ENCODE assay signal across 22 cellular contexts in genomic region chr2:84676295-84676694, GRCh38.
DNase-seq lines count a peak whose midpoint lies in the region; ATAC-seq, FAIRE-seq and TF ChIP-seq lines count a peak whose summit lies in the region.
"Had no signal": no experiment of that assay in that cellular context is flagged by ENCODE, and none has a peak within 500 bp of the region (broad histone marks: within the 10 kb centered on the region; RNA-seq: fewer than 3 reads in every experiment).

No MANE protein-coding gene starts in this region.

- POLR2A ChIA-PET in activated CD8-positive, alpha-beta T cell treated with anti-CD3 and anti-CD28 coated beads for 36 hours (lab: Charles Lee): no interaction called here
- POLR2A ChIA-PET in activated CD8-positive, alpha-beta T cell treated with anti-CD3 and anti-CD28 coated beads, Interleukin-2, amount 10 ng/mL, durations not matched to agents 7 days and 5 days (lab: Charles Lee): no interaction called here

- no peak overlapping the region for H3K27ac ChIP-seq in astrocyte (ENCODE audit: low read depth, low read length)
- H3K27ac ChIP-seq in osteoblast (ENCODE audit: low read depth, low read length): no peak overlapping the region
- H3K27ac ChIP-seq in mesendoderm (ENCODE audit: low read depth, low read length): no peak overlapping the region
- H3K27ac ChIP-seq: prostate gland had no signal

- no peak overlapping the region for H3K56ac ChIP-seq in mesendoderm (ENCODE audit: low read length)

- H3K27ac Mint-ChIP-seq in activated CD8-positive, alpha-beta T cell treated with anti-CD3 and anti-CD28 coated beads for 36 hours: no peak overlapping the region
- no peak overlapping the region for H3K27ac Mint-ChIP-seq in activated CD8-positive, alpha-beta T cell treated with anti-CD3 and anti-CD28 coated beads, Interleukin-2, amount 10 ng/mL, durations not matched to agents 7 days and 5 days
- H3K27ac Mint-ChIP-seq in HFFc6 (peak overlapping the region; percentile 64), astrocyte (ENCODE audit: unreplicated experiment) (no peak overlapping the region)
- H3K27ac Mint-ChIP-seq: activated B cell treated with CpG ODN at 0.5 μM for 24 hours; activated naive CD8-positive, alpha-beta T cell treated with anti-CD3 and anti-CD28 coated beads, Interleukin-2, amount 10 ng/mL, durations not matched to agents 7 days and 5 days; natural killer cell; stimulated activated naive B cell treated with anti-CD40 and anti-IgM and Interleukin-4, amounts not matched to agents 10 μg/mL and 1 μg/mL and 100 μg/mL, for 72 hours; type B pancreatic cell had no signal

- H3K36me3 ChIP-seq in astrocyte (ENCODE audit: insufficient read depth, low read length) (no peaks in the 10 kb centered on the region), osteoblast (ENCODE audit: insufficient read depth, low read length) (no peaks in the 10 kb centered on the region), mesendoderm (ENCODE audit: control insufficient read depth, insufficient read depth, low read length) (no peaks in the 10 kb centered on the region)
- H3K36me3 ChIP-seq: prostate gland had no signal

- H3K27me3 Mint-ChIP-seq in activated CD8-positive, alpha-beta T cell treated with anti-CD3 and anti-CD28 coated beads for 36 hours: no peaks in the 10 kb centered on the region
- H3K27me3 Mint-ChIP-seq in activated CD8-positive, alpha-beta T cell treated with anti-CD3 and anti-CD28 coated beads, Interleukin-2, amount 10 ng/mL, durations not matched to agents 7 days and 5 days (ENCODE audit: low read depth): no peaks in the 10 kb centered on the region
- H3K27me3 Mint-ChIP-seq in HFFc6 (ENCODE audit: insufficient read depth) (peaks cover 17% of the 10 kb centered on the region), astrocyte (ENCODE audit: low read depth, unreplicated experiment) (peaks cover 12% of the 10 kb centered on the region)
- H3K27me3 Mint-ChIP-seq: activated B cell treated with CpG ODN at 0.5 μM for 24 hours; activated naive CD8-positive, alpha-beta T cell treated with anti-CD3 and anti-CD28 coated beads, Interleukin-2, amount 10 ng/mL, durations not matched to agents 7 days and 5 days; type B pancreatic cell had no signal

- no peaks in the 10 kb centered on the region for H3K36me3 Mint-ChIP-seq in activated CD8-positive, alpha-beta T cell treated with anti-CD3 and anti-CD28 coated beads for 36 hours (ENCODE audit: low read depth)
- no peaks in the 10 kb centered on the region for H3K36me3 Mint-ChIP-seq in activated CD8-positive, alpha-beta T cell treated with anti-CD3 and anti-CD28 coated beads, Interleukin-2, amount 10 ng/mL, durations not matched to agents 7 days and 5 days (ENCODE audit: low read depth)
- H3K36me3 Mint-ChIP-seq in HFFc6 (ENCODE audit: low read depth) (no peaks in the 10 kb centered on the region), astrocyte (ENCODE audit: low read depth, unreplicated experiment) (no peaks in the 10 kb centered on the region)
- H3K36me3 Mint-ChIP-seq: natural killer cell; stimulated activated naive B cell treated with anti-CD40 and anti-IgM and Interleukin-4, amounts not matched to agents 10 μg/mL and 1 μg/mL and 100 μg/mL, for 72 hours; type B pancreatic cell had no signal

- no peak overlapping the region for H3K4ac ChIP-seq in mesendoderm (ENCODE audit: low read depth, low read length)

- H2BK5ac ChIP-seq in mesendoderm (ENCODE audit: low read length): no peak overlapping the region

- H3K27me3 ChIP-seq in astrocyte (ENCODE audit: insufficient read depth, low read length) (no peaks in the 10 kb centered on the region), osteoblast (ENCODE audit: insufficient read depth, low read length) (no peaks in the 10 kb centered on the region), mesendoderm (ENCODE audit: insufficient read depth, low read length, poor library complexity) (no peaks in the 10 kb centered on the region)

- H3K4me2 ChIP-seq in astrocyte (ENCODE audit: low read length): no peak overlapping the region
- H3K4me2 ChIP-seq in osteoblast (ENCODE audit: insufficient read depth, low read length): no peak overlapping the region
- no peak overlapping the region for H3K4me2 ChIP-seq in mesendoderm (ENCODE audit: low read length)

- no peaks in the 10 kb centered on the region for H3K79me1 ChIP-seq in mesendoderm (ENCODE audit: low read length)

- H4K5ac ChIP-seq in mesendoderm (ENCODE audit: low read length): no peak overlapping the region

- H4K20me1 ChIP-seq in astrocyte (ENCODE audit: insufficient read depth, low read length): no peaks in the 10 kb centered on the region
- no peaks in the 10 kb centered on the region for H4K20me1 ChIP-seq in osteoblast (ENCODE audit: insufficient read depth, low read length)

- no peak for FAIRE-seq in astrocyte (lab: Jason Lieb, UNC)
- FAIRE-seq: A204.1, H54, HTR-8/SVneo had no signal

- no peak overlapping the region for H4K8ac ChIP-seq in mesendoderm (ENCODE audit: low read depth, low read length)

- no peak overlapping the region for H2BK15ac ChIP-seq in mesendoderm (replicated peaks; ENCODE audit: low read depth)

- H3K9ac ChIP-seq in astrocyte (ENCODE audit: low read length) (no peak overlapping the region), mesendoderm (ENCODE audit: low read length) (no peak overlapping the region)

- no peak overlapping the region for H2BK120ac ChIP-seq in mesendoderm (ENCODE audit: low read depth, low read length)

- no peaks in the 10 kb centered on the region for H3K4me1 ChIP-seq in astrocyte (ENCODE audit: insufficient read depth, low read length)
- peaks cover 13% of the 10 kb centered on the region for H3K4me1 ChIP-seq in osteoblast (ENCODE audit: insufficient read depth, low read length)
- H3K4me1 ChIP-seq in mesendoderm (ENCODE audit: control insufficient read depth, low read depth, low read length): no peaks in the 10 kb centered on the region
- H3K4me1 ChIP-seq: prostate gland had no signal

- peak; percentile 45 for ATAC-seq in activated CD8-positive, alpha-beta T cell treated with anti-CD3 and anti-CD28 coated beads for 36 hours
- no peak for ATAC-seq in activated CD8-positive, alpha-beta T cell treated with anti-CD3 and anti-CD28 coated beads, Interleukin-2, amount 10 ng/mL, durations not matched to agents 7 days and 5 days
- no peak for ATAC-seq in left colon
- ATAC-seq: natural killer cell; stimulated activated naive B cell treated with anti-CD40 and anti-IgM and Interleukin-4, amounts not matched to agents 10 μg/mL and 1 μg/mL and 100 μg/mL, for 72 hours had no signal

- H3K79me2 ChIP-seq in astrocyte (ENCODE audit: insufficient read depth, low read length) (no peaks in the 10 kb centered on the region), osteoblast (ENCODE audit: insufficient read depth, low read length) (no peaks in the 10 kb centered on the region), mesendoderm (ENCODE audit: control insufficient read depth, insufficient read depth, low read length) (no peaks in the 10 kb centered on the region)

- H3K4me3 ChIP-seq in astrocyte (ENCODE audit: insufficient read depth, low read depth, low read length): no peak overlapping the region
- no peak overlapping the region for H3K4me3 ChIP-seq in osteoblast (ENCODE audit: insufficient read depth, low read length)
- no peak overlapping the region for H3K4me3 ChIP-seq in mesendoderm (ENCODE audit: low read length)
- H3K4me3 ChIP-seq: prostate gland had no signal

- no peaks in the 10 kb centered on the region for H3K9me3 Mint-ChIP-seq in activated CD8-positive, alpha-beta T cell treated with anti-CD3 and anti-CD28 coated beads for 36 hours
- no peaks in the 10 kb centered on the region for H3K9me3 Mint-ChIP-seq in activated CD8-positive, alpha-beta T cell treated with anti-CD3 and anti-CD28 coated beads, Interleukin-2, amount 10 ng/mL, durations not matched to agents 7 days and 5 days (ENCODE audit: insufficient read depth)
- H3K9me3 Mint-ChIP-seq in HFFc6 (no peaks in the 10 kb centered on the region), astrocyte (ENCODE audit: unreplicated experiment) (peaks cover 2% of the 10 kb centered on the region)
- H3K9me3 Mint-ChIP-seq: activated B cell treated with CpG ODN at 0.5 μM for 24 hours; activated naive CD8-positive, alpha-beta T cell treated with anti-CD3 and anti-CD28 coated beads, Interleukin-2, amount 10 ng/mL, durations not matched to agents 7 days and 5 days; CD8-positive, alpha-beta memory T cell; natural killer cell; stimulated activated naive B cell treated with anti-CD40 and anti-IgM and Interleukin-4, amounts not matched to agents 10 μg/mL and 1 μg/mL and 100 μg/mL, for 72 hours; type B pancreatic cell had no signal

- no peak for DNase-seq in activated CD8-positive, alpha-beta T cell treated with anti-CD3 and anti-CD28 coated beads for 36 hours
- no peak for DNase-seq in activated CD8-positive, alpha-beta T cell treated with anti-CD3 and anti-CD28 coated beads, Interleukin-2, amount 10 ng/mL, durations not matched to agents 7 days and 5 days
- DNase-seq in HFFc6 (peak; percentile 90), astrocyte (ENCODE audit: low read depth) (peak; percentile 66), osteoblast (ENCODE audit: insufficient read length, low spot score, missing footprints) (peak; percentile 82), mesendoderm (no peak), SW480 (ENCODE audit: low spot score) (no peak), left colon (no peak)
- DNase-seq: activated B cell treated with CpG ODN at 0.5 μM for 24 hours; activated naive CD8-positive, alpha-beta T cell treated with anti-CD3 and anti-CD28 coated beads, Interleukin-2, amount 10 ng/mL, durations not matched to agents 7 days and 5 days; CD8-positive, alpha-beta memory T cell; cerebellar nuclear complex; natural killer cell; NCI-H1930; Right ventricle myocardium superior; stimulated activated CD4-positive, alpha-beta T cell treated with anti-CD3 and anti-CD28 coated beads, Interleukin-12 subunit alpha, Interleukin-12 subunit beta, amount 100 ng/mL, for 4 hours; stimulated activated naive B cell treated with anti-CD40 and anti-IgM and Interleukin-4, amounts not matched to agents 10 μg/mL and 1 μg/mL and 100 μg/mL, for 72 hours had no signal

- no peak for TF ChIP-seq CTCF in activated CD8-positive, alpha-beta T cell treated with anti-CD3 and anti-CD28 coated beads for 36 hours (IDR thresholded peaks at IDR 0.05)
- TF ChIP-seq CTCF in HFFc6 (IDR thresholded peaks at IDR 0.05): no peak
- TF ChIP-seq CTCF in astrocyte (IDR thresholded peaks at IDR 0.05; ENCODE audit: insufficient read depth, low read depth, low read length): no peak
- TF ChIP-seq CTCF in osteoblast (IDR thresholded peaks at IDR 0.05; ENCODE audit: extremely low read depth, low read depth, low read length): no peak

- CTCF ChIA-PET in activated CD8-positive, alpha-beta T cell treated with anti-CD3 and anti-CD28 coated beads for 36 hours (lab: Charles Lee): interaction anchor here (1.4 kb wide), 1 partner anchor 14 kb away, joined by 3 read pairs; no protein-coding TSS in a partner anchor
- CTCF ChIA-PET in activated CD8-positive, alpha-beta T cell treated with anti-CD3 and anti-CD28 coated beads, Interleukin-2, amount 10 ng/mL, durations not matched to agents 7 days and 5 days (lab: Charles Lee): no interaction called here

- no peak overlapping the region for H2AFZ ChIP-seq in astrocyte (ENCODE audit: low read depth, low read length)
- H2AFZ ChIP-seq in osteoblast (ENCODE audit: low read length): no peak overlapping the region

- peaks cover 22% of the 10 kb centered on the region for H3K4me1 Mint-ChIP-seq in activated CD8-positive, alpha-beta T cell treated with anti-CD3 and anti-CD28 coated beads for 36 hours (ENCODE audit: low read depth)
- peaks cover 15% of the 10 kb centered on the region for H3K4me1 Mint-ChIP-seq in activated CD8-positive, alpha-beta T cell treated with anti-CD3 and anti-CD28 coated beads, Interleukin-2, amount 10 ng/mL, durations not matched to agents 7 days and 5 days (ENCODE audit: low read depth)
- H3K4me1 Mint-ChIP-seq in HFFc6 (ENCODE audit: low read depth) (peaks cover 39% of the 10 kb centered on the region), astrocyte (ENCODE audit: low read depth, unreplicated experiment) (no peaks in the 10 kb centered on the region)
- H3K4me1 Mint-ChIP-seq: activated B cell treated with CpG ODN at 0.5 μM for 24 hours; stimulated activated naive B cell treated with anti-CD40 and anti-IgM and Interleukin-4, amounts not matched to agents 10 μg/mL and 1 μg/mL and 100 μg/mL, for 72 hours had no signal

- WGBS in mesendoderm (ENCODE audit: extremely low coverage, insufficient coverage, low lambda C conversion rate): no CpG with 5 or more reads among the region's 1 CpG

- H3K18ac ChIP-seq in mesendoderm (ENCODE audit: low read length): no peak overlapping the region

- no peaks in the 10 kb centered on the region for H3K9me3 ChIP-seq in astrocyte (ENCODE audit: insufficient read depth, low read depth, low read length)
- H3K9me3 ChIP-seq in osteoblast (ENCODE audit: low read depth, low read length): no peaks in the 10 kb centered on the region
- H3K9me3 ChIP-seq: prostate gland had no signal

- no peak overlapping the region for H2AK5ac ChIP-seq in mesendoderm (ENCODE audit: low read length)

- no peak overlapping the region for H3K23ac ChIP-seq in mesendoderm (ENCODE audit: low read length)

- H3K4me3 Mint-ChIP-seq in activated CD8-positive, alpha-beta T cell treated with anti-CD3 and anti-CD28 coated beads for 36 hours: no peak overlapping the region
- no peak overlapping the region for H3K4me3 Mint-ChIP-seq in activated CD8-positive, alpha-beta T cell treated with anti-CD3 and anti-CD28 coated beads, Interleukin-2, amount 10 ng/mL, durations not matched to agents 7 days and 5 days
- H3K4me3 Mint-ChIP-seq in HFFc6 (no peak overlapping the region; the same call in 1 of the 2 replicates), astrocyte (ENCODE audit: unreplicated experiment) (no peak overlapping the region)
- H3K4me3 Mint-ChIP-seq: activated B cell treated with CpG ODN at 0.5 μM for 24 hours; activated naive CD8-positive, alpha-beta T cell treated with anti-CD3 and anti-CD28 coated beads, Interleukin-2, amount 10 ng/mL, durations not matched to agents 7 days and 5 days; CD8-positive, alpha-beta memory T cell; natural killer cell; stimulated activated naive B cell treated with anti-CD40 and anti-IgM and Interleukin-4, amounts not matched to agents 10 μg/mL and 1 μg/mL and 100 μg/mL, for 72 hours; type B pancreatic cell had no signal

- intact Hi-C loops in activated CD8-positive, alpha-beta T cell treated with anti-CD3 and anti-CD28 coated beads for 36 hours (cut with micrococcal nuclease): no loop called here
- intact Hi-C loops in left colon (cut with DNase I, micrococcal nuclease): no loop called here

Comparison
In these comparisons a context has a peak if more than half of its experiments do, and no peak if none do; other contexts are left out.
1. DNase-seq: peak in HFFc6 (single experiment), astrocyte (single experiment) and osteoblast (single experiment); none in activated CD8-positive, alpha-beta T cell treated with anti-CD3 and anti-CD28 coated beads for 36 hours (single experiment), activated CD8-positive, alpha-beta T cell treated with anti-CD3 and anti-CD28 coated beads, Interleukin-2, amount 10 ng/mL, durations not matched to agents 7 days and 5 days (single experiment), mesendoderm (single experiment), SW480 (single experiment) and left colon (0 of 2).